In the genomic region with DNA sequence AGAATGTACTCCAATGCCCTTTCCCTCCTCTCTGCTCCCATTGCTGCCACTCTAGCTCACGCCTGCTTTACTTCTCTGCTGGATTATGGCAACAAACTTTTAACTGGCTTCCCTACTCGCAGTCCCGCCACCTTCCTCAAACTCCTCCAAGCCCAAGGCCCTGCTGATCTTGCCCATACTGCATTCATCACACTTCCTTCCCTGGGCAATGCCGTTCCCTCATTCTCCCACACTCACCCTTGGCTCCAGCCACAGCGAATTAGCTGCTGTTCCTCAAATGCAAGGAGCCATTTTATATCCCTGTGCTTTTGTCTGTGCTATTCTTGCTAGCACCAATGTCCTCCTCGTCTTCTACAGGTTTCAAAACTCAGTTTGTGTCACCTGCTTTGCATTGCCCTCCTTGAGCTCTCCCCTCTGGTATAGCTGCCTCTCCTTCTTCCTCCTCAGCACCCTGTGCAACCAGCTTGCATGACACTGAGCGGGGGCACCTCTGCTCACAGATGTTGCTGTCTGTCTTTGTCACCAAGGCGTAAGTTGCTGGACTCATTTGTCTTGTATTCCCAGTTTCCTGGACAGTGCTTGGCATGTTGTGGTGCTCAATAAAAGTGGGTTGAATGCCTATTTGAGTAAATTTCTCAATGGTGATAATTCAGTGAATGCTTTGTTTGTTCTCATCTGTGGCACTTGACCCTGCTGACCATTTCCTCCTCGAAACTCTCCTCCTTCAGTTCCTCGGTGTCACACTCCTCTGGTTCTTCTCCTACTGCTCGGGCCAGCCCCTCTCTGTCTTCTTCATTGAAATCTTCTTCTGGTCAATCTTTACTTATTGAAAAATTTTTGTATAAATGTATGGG, we compare ENCODE assay signal across 21 cellular contexts.
"Had no signal": no experiment of that assay in that cellular context is flagged by ENCODE, and none has a peak within 500 bp of the region (broad histone marks: within the 10 kb centered on the region; RNA-seq: fewer than 3 reads in every experiment).

No MANE protein-coding gene starts in this region.

- FAIRE-seq: TTC549 had no signal

- H3K4me3 ChIP-seq: lower lobe of right lung, uterus had no signal

- H3K36me3 ChIP-seq: lower lobe of right lung, uterus had no signal

- H3K27me3 Mint-ChIP-seq: activated naive CD8-positive, alpha-beta T cell; brain had no signal

- H3K4me1 ChIP-seq: lower lobe of right lung, parathyroid adenoma, uterus had no signal

- H3K27me3 ChIP-seq: foreskin keratinocyte, uterus had no signal

- H3K4me3 Mint-ChIP-seq: activated naive CD8-positive, alpha-beta T cell; brain; immature natural killer cell; mesothelial cell of epicardium had no signal

- H3K79me2 ChIP-seq: parathyroid adenoma had no signal

- DNase-seq: activated CD4-positive, alpha-beta T cell treated with anti-CD3 and anti-CD28 coated beads, Interleukin-2, amount 50 U/mL, for 1 hour; activated CD4-positive, CD25-positive, alpha-beta regulatory T cell; activated CD8-positive, alpha-beta memory T cell treated with anti-CD3 and anti-CD28 coated beads for 24 hours; activated gamma-delta T cell treated with Interleukin-2 at 50 U/mL for 16 hours; amygdala; central memory CD4-positive, alpha-beta T cell; cortex of kidney; effector CD8-positive, alpha-beta T cell; head of caudate nucleus; immature natural killer cell; lower lobe of right lung; stimulated activated CD4-positive, alpha-beta T cell treated with anti-CD3 and anti-CD28 coated beads, Interleukin-12 subunit alpha, Interleukin-12 subunit beta, amount 100 ng/mL, for 4 hours; stimulated activated CD4-positive, alpha-beta T cell treated with anti-CD3 and anti-CD28 coated beads, Interleukin-2, amount 100 ng/mL, for 24 hours; T-helper 2 cell; uterus had no signal

- H3K4me1 Mint-ChIP-seq: brain, immature natural killer cell, mesothelial cell of epicardium had no signal

- H3K27ac ChIP-seq: foreskin keratinocyte, lower lobe of right lung, parathyroid adenoma, uterus had no signal

- H3K9me3 ChIP-seq: uterus had no signal

- H2AFZ ChIP-seq: parathyroid adenoma had no signal

- H3K9ac ChIP-seq: parathyroid adenoma had no signal

- ATAC-seq: foreskin keratinocyte, lower lobe of right lung had no signal

- H3K36me3 Mint-ChIP-seq: activated naive CD8-positive, alpha-beta T cell; immature natural killer cell; mesothelial cell of epicardium had no signal

- H3K27ac Mint-ChIP-seq: activated naive CD8-positive, alpha-beta T cell; brain; mesothelial cell of epicardium had no signal
